Comparison of ENCODE assay signal across 17 cellular contexts in genomic region chr1:150226486-150226885, GRCh38. TPM values are rescaled to one million over a fixed set of nuclear protein-coding genes. Genes with fewer than 3 reads are reported as not detected.
"Had no signal": no experiment of that assay in that cellular context is flagged by ENCODE, and none has a peak within 500 bp of the region (broad histone marks: within the 10 kb centered on the region; RNA-seq: fewer than 3 reads in every experiment).

No MANE protein-coding gene starts in this region.

- H3K4me3 ChIP-seq: suprapubic skin had no signal

- H3K27me3 Mint-ChIP-seq: dendritic cell treated with granulocyte-macrophage colony-stimulating factor and Interleukin-4, amounts not matched to agents 40 ng/mL and 50 ng/mL, for 4 days had no signal

- H3K27ac Mint-ChIP-seq: dendritic cell treated with granulocyte-macrophage colony-stimulating factor and Interleukin-4, amounts not matched to agents 40 ng/mL and 50 ng/mL, for 4 days; nephron had no signal

- H3K27ac ChIP-seq: epithelial cell of prostate, suprapubic skin had no signal

- H3K27me3 ChIP-seq: suprapubic skin had no signal

- H3K4me3 Mint-ChIP-seq: dendritic cell treated with granulocyte-macrophage colony-stimulating factor and Interleukin-4, amounts not matched to agents 40 ng/mL and 50 ng/mL, for 4 days; nephron had no signal

- H3K4me1 Mint-ChIP-seq: nephron had no signal

- H3K9me3 ChIP-seq: suprapubic skin had no signal

- H3K9me3 Mint-ChIP-seq: dendritic cell treated with granulocyte-macrophage colony-stimulating factor and Interleukin-4, amounts not matched to agents 40 ng/mL and 50 ng/mL, for 4 days; nephron had no signal

- ATAC-seq: left ventricle myocardium superior had no signal

- DNase-seq: activated CD4-positive, alpha-beta T cell treated with anti-CD3 and anti-CD28 coated beads, Interleukin-2, amount 50 U/mL, for 48 hours; activated effector memory CD4-positive, alpha-beta T cell treated with Interleukin-2 at 50 U/mL for 16 hours; aorta; effector memory CD4-positive, alpha-beta T cell; head of caudate nucleus; kidney glomerular epithelial cell; left ventricle myocardium superior; mesenchymal stem cell; occipital lobe; stimulated activated CD4-positive, alpha-beta T cell treated with anti-CD3 and anti-CD28 coated beads, Interleukin-2, amount 100 ng/mL, for 48 hours; stimulated activated naive CD4-positive, alpha-beta T cell; trophoblast cell had no signal

- H3K4me1 ChIP-seq: suprapubic skin had no signal

RNA-seq across cellular contexts. Expression of gene CA14, which starts 31.1 kb away (rescaled TPM):
- total RNA-seq: aorta, posterior vena cava had no signal
